ENCODE assay signal across 10 cellular contexts in genomic region chrX:101219116-101219839, GRCh38. TPM values are rescaled to one million over a fixed set of nuclear protein-coding genes. Genes with fewer than 3 reads are reported as not detected.
DNase-seq lines count a peak whose midpoint lies in the region; ATAC-seq and TF ChIP-seq lines count a peak whose summit lies in the region.
"Had no signal": no experiment of that assay in that cellular context is flagged by ENCODE, and none has a peak within 500 bp of the region (broad histone marks: within the 10 kb centered on the region; RNA-seq: fewer than 3 reads in every experiment).

TSS of gene DRP2 (plus strand) at chrX:101219786. CDS start at chrX:101231648, 11,862 bp downstream.

- H3K4me3 ChIP-seq in SJCRH30, result peak within 1 kb of the TSS; percentile 54
- H3K4me3 ChIP-seq in fibroblast of pulmonary artery (replicated peaks; ENCODE audit: low read depth, low read length), result peak within 1 kb of the TSS; percentile 30

- H3K36me3 ChIP-seq in SJCRH30, result no peaks in the 10 kb centered on the region

- intact Hi-C loops in sciatic nerve (cut with DNase I), result no loop called here

- TF ChIP-seq CTCF in fibroblast of pulmonary artery (IDR thresholded peaks at IDR 0.05; ENCODE audit: low read length, missing control alignments), result no peak

- no peak for ATAC-seq in sciatic nerve
- ATAC-seq in HG02973 (IDR thresholded peaks at IDR 0.05; ENCODE audit: unreplicated experiment), result no peak
- ATAC-seq in GM18505 (IDR thresholded peaks at IDR 0.05; ENCODE audit: unreplicated experiment), result no peak
- ATAC-seq: left ventricle myocardium superior had no signal

- no peaks in the 10 kb centered on the region for H3K27me3 ChIP-seq in SJCRH30

- no peaks in the 10 kb centered on the region for H3K9me3 ChIP-seq in SJCRH30 (replicated peaks)

- H3K27ac ChIP-seq in SJCRH30, result peak within 1 kb of the TSS; percentile 85

- peaks cover 7% of the 10 kb centered on the region for H3K4me1 ChIP-seq in SJCRH30

- peaks cover 0 to 11% (median 5%) of the 10 kb centered on the region in 3 donors for H3K27me3 Mint-ChIP-seq in immature natural killer cell (ENCODE audit: low read depth in 3 of 3)

- no peaks in the 10 kb centered on the region for H3K4me1 Mint-ChIP-seq in immature natural killer cell

- DNase-seq in ELR (ENCODE audit: low read depth) (peak; percentile 78), SJCRH30 (peak in 1 of 2 experiments; percentile 30), fibroblast of pulmonary artery (ENCODE audit: low read depth) (peak; percentile 37), sciatic nerve (ENCODE audit: low spot score) (no peak), immature natural killer cell (no peak)
- DNase-seq: left ventricle myocardium superior, NCI-H1930 had no signal

- no peak within 1 kb of the TSS for H3K4me3 Mint-ChIP-seq in immature natural killer cell

- no peak for TF ChIP-seq POLR2A in GM18505 (IDR thresholded peaks at IDR 0.05; ENCODE audit: borderline replicate concordance, extremely low read depth, insufficient read depth, insufficient read length)

- no peaks in the 10 kb centered on the region for H3K9me3 Mint-ChIP-seq in immature natural killer cell

- H3K36me3 Mint-ChIP-seq in immature natural killer cell, result no peaks in the 10 kb centered on the region

- no peak within 1 kb of the TSS for H3K27ac Mint-ChIP-seq in immature natural killer cell

RNA-seq across cellular contexts. Expression of gene DRP2, which starts in this region (rescaled TPM):
- 2.7 and 3.4 TPM in 2 replicates for total RNA-seq in SJCRH30 (2014; rRNA removed; shearing (Covaris generic))
- total RNA-seq in sciatic nerve, result 381 TPM
- under 1 TPM in 2 of 3 donors, not detected in 1; 0.20 to 0.32 TPM for polyA plus RNA-seq in immature natural killer cell
- total RNA-seq: G401 had no signal

Comparison
In these comparisons a context has a peak if more than half of its experiments do, and no peak if none do; other contexts are left out.
1. RNA of gene DRP2 (total RNA-seq): 381 TPM in sciatic nerve (single experiment); 2.7 to 3.4 TPM in SJCRH30; every median in the first group is over 10 times any median in the second.
2. DNase-seq: peak in ELR (single experiment) and fibroblast of pulmonary artery (single experiment); none in sciatic nerve (single experiment) and immature natural killer cell (0 of 3).